Comparison of ENCODE assay signal across 12 cellular contexts in the genomic region with DNA sequence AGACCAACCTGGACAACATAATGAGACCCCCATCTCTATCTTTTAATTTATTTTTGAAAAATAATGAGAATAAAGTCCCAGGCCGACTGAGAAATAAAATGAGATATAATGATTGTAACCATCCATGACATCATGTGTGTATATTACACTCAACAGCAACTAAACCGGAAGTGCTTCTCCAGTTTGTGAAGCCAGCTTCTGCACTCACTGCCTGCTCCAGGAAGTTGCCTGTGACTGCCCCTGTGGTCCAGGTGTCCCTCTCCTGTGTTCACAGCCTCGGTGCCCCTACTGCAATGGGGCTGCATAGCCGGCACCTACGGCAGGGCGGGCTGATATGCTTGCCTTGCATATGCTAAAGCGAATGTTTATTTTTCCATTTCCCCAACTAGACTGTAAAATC.
A peak's percentile ranks its signal among the peaks of the same experiment; 100 is the strongest.
DNase-seq lines count a peak whose midpoint lies in the region; ATAC-seq and TF ChIP-seq lines count a peak whose summit lies in the region.
"Had no signal": no experiment of that assay in that cellular context is flagged by ENCODE, and none has a peak within 500 bp of the region (broad histone marks: within the 10 kb centered on the region; RNA-seq: fewer than 3 reads in every experiment).

No MANE protein-coding gene starts in this region.

- H3K27ac ChIP-seq in HEK293 (ENCODE audit: extremely low read depth, low read depth, low read length) = no peak overlapping the region
- no peak overlapping the region for H3K27ac ChIP-seq in colonic mucosa
- H3K27ac ChIP-seq: esophagus squamous epithelium had no signal

- intact Hi-C loops in activated T-helper 1 cell treated with anti-CD3 and anti-CD28 coated beads, Interleukin-12 subunit alpha, Interleukin-12 subunit beta, Interleukin-2, Interleukin-4 antibody, amounts not matched to agents 30 ng/mL and 10 ng/mL and 1 ng/mL, durations not matched to agents 14 hours and 24 hours and 36 hours (cut with micrococcal nuclease) = no loop called here
- intact Hi-C loops in mucosa of descending colon (cut with DNase I, micrococcal nuclease) (no loop called here), colonic mucosa (cut with DNase I) (no loop called here)

- H3K36me3 ChIP-seq in HEK293 (ENCODE audit: control insufficient read depth in 2 of 2, insufficient read depth in 1 of 2, low read length in 2 of 2) (no peaks in the 10 kb centered on the region), mucosa of descending colon (ENCODE audit: low read depth) (no peaks in the 10 kb centered on the region), colonic mucosa (no peaks in the 10 kb centered on the region)
- H3K36me3 ChIP-seq: esophagus squamous epithelium, MG63 had no signal

- peak; percentile 25 for DNase-seq in DMS153 treated with DMSO at 0.1 percent for 48 hours (lab: John Stamatoyannopoulos, UW; ENCODE audit: unreplicated experiment)
- no peak for DNase-seq in activated T-helper 1 cell treated with anti-CD3 and anti-CD28 coated beads, Interleukin-12 subunit alpha, Interleukin-12 subunit beta, Interleukin-2, Interleukin-4 antibody, amounts not matched to agents 30 ng/mL and 10 ng/mL and 1 ng/mL, durations not matched to agents 14 hours and 24 hours and 36 hours (ENCODE audit: low spot score)
- no peak for DNase-seq in mucosa of descending colon
- DNase-seq in kidney tubule cell (ENCODE audit: low spot score) = no peak
- no peak for DNase-seq in colonic mucosa
- DNase-seq in mucosa of gallbladder (ENCODE audit: low spot score) = no peak
- DNase-seq: esophagus squamous epithelium, MG63, right cardiac atrium, SHP77 had no signal

- H3K4me3 Mint-ChIP-seq in activated T-helper 1 cell treated with anti-CD3 and anti-CD28 coated beads, Interleukin-12 subunit alpha, Interleukin-12 subunit beta, Interleukin-2, Interleukin-4 antibody, amounts not matched to agents 30 ng/mL and 10 ng/mL and 1 ng/mL, durations not matched to agents 14 hours and 24 hours and 36 hours = no peak overlapping the region

- H3K9ac ChIP-seq in colonic mucosa (ENCODE audit: low read depth in 2 of 2, low read length in 2 of 2) = no peak overlapping the region

- H3K4me1 Mint-ChIP-seq in activated T-helper 1 cell treated with anti-CD3 and anti-CD28 coated beads, Interleukin-12 subunit alpha, Interleukin-12 subunit beta, Interleukin-2, Interleukin-4 antibody, amounts not matched to agents 30 ng/mL and 10 ng/mL and 1 ng/mL, durations not matched to agents 14 hours and 24 hours and 36 hours (ENCODE audit: low read depth) = peaks cover 8% of the 10 kb centered on the region

- H3K9me3 ChIP-seq in HEK293 (ENCODE audit: control insufficient read depth, insufficient read depth, low read depth, low read length) (no peaks in the 10 kb centered on the region), mucosa of descending colon (no peaks in the 10 kb centered on the region), colonic mucosa (no peaks in the 10 kb centered on the region)
- H3K9me3 ChIP-seq: esophagus squamous epithelium, MG63 had no signal

- H3K4me3 ChIP-seq in HEK293 (ENCODE audit: low read depth, low read length) (no peak overlapping the region), mucosa of descending colon (no peak overlapping the region), colonic mucosa (no peak overlapping the region)
- H3K4me3 ChIP-seq: esophagus squamous epithelium, MG63 had no signal

- H3K4me1 ChIP-seq in HEK293 (ENCODE audit: control insufficient read depth, insufficient read depth, low read length) = no peaks in the 10 kb centered on the region
- H3K4me1 ChIP-seq in mucosa of descending colon (ENCODE audit: low read depth) = peaks cover 34% of the 10 kb centered on the region
- H3K4me1 ChIP-seq in colonic mucosa = peaks cover 8% of the 10 kb centered on the region

- peaks cover 4% of the 10 kb centered on the region for H3K36me3 Mint-ChIP-seq in activated T-helper 1 cell treated with anti-CD3 and anti-CD28 coated beads, Interleukin-12 subunit alpha, Interleukin-12 subunit beta, Interleukin-2, Interleukin-4 antibody, amounts not matched to agents 30 ng/mL and 10 ng/mL and 1 ng/mL, durations not matched to agents 14 hours and 24 hours and 36 hours (ENCODE audit: low read depth)

- no peak for TF ChIP-seq CTCF in HEK293 (tag by site-specific recombination; IDR thresholded peaks at IDR 0.05)
- no peak for TF ChIP-seq CTCF in mucosa of descending colon (IDR thresholded peaks at IDR 0.05)
- TF ChIP-seq CTCF in colonic mucosa (IDR thresholded peaks at IDR 0.05) = no peak

- POLR2A ChIA-PET in HEK293 (lab: Yijun Ruan, JAX) = no interaction called here

- peak overlapping the region; percentile 52 for H3K27ac Mint-ChIP-seq in activated T-helper 1 cell treated with anti-CD3 and anti-CD28 coated beads, Interleukin-12 subunit alpha, Interleukin-12 subunit beta, Interleukin-2, Interleukin-4 antibody, amounts not matched to agents 30 ng/mL and 10 ng/mL and 1 ng/mL, durations not matched to agents 14 hours and 24 hours and 36 hours
- H3K27ac Mint-ChIP-seq: activated T-helper 2 cell treated with anti-CD3 and anti-CD28 coated beads, Interferon-gamma antibody, Interleukin-2, Interleukin-4, amounts not matched to agents 10 μg/mL and 5 μg/mL and 100 μg/mL, durations not matched to agents 14 hours and 24 hours and 36 hours had no signal

- no peaks in the 10 kb centered on the region for H3K27me3 ChIP-seq in colonic mucosa
- H3K27me3 ChIP-seq: esophagus squamous epithelium, MG63 had no signal

- CTCF ChIA-PET in HEK293 (lab: Yijun Ruan, JAX) = no interaction called here

- ATAC-seq in mucosa of descending colon = peak; percentile 58
- ATAC-seq: right cardiac atrium had no signal

- no peaks in the 10 kb centered on the region for H3K27me3 Mint-ChIP-seq in activated T-helper 1 cell treated with anti-CD3 and anti-CD28 coated beads, Interleukin-12 subunit alpha, Interleukin-12 subunit beta, Interleukin-2, Interleukin-4 antibody, amounts not matched to agents 30 ng/mL and 10 ng/mL and 1 ng/mL, durations not matched to agents 14 hours and 24 hours and 36 hours (ENCODE audit: insufficient read depth)

- no peaks in the 10 kb centered on the region for H3K9me3 Mint-ChIP-seq in activated T-helper 1 cell treated with anti-CD3 and anti-CD28 coated beads, Interleukin-12 subunit alpha, Interleukin-12 subunit beta, Interleukin-2, Interleukin-4 antibody, amounts not matched to agents 30 ng/mL and 10 ng/mL and 1 ng/mL, durations not matched to agents 14 hours and 24 hours and 36 hours
- H3K9me3 Mint-ChIP-seq: activated T-helper 2 cell treated with anti-CD3 and anti-CD28 coated beads, Interferon-gamma antibody, Interleukin-2, Interleukin-4, amounts not matched to agents 10 μg/mL and 5 μg/mL and 100 μg/mL, durations not matched to agents 14 hours and 24 hours and 36 hours had no signal

TF ChIP-seq in HEK293, 187 proteins besides CTCF, POLR2A, EP300 and RAD21 (continues in another document):
- TF ChIP-seq ZBTB21 (tag by site-specific recombination; IDR thresholded peaks at IDR 0.05) (0 out of 2 replicates have a peak, but pooled peaks have one; percentile 51), ZNF629 (tag by site-specific recombination; IDR thresholded peaks at IDR 0.05) (peak; percentile 71), ZNF843 (tag by site-specific recombination; IDR thresholded peaks at IDR 0.05) (no peak), REPIN1 (tag by site-specific recombination; IDR thresholded peaks at IDR 0.05; ENCODE audit: low read depth) (no peak), ZNF792 (tag by site-specific recombination; IDR thresholded peaks at IDR 0.05) (no peak), ZNF513 (tag by site-specific recombination; IDR thresholded peaks at IDR 0.05) (no peak), ZBTB26 (tag by site-specific recombination; optimal IDR thresholded peaks at IDR 0.05) (no peak), ZNF114 (tag by site-specific recombination; IDR thresholded peaks at IDR 0.05) (no peak), ZFP41 (tag by site-specific recombination; IDR thresholded peaks at IDR 0.05; ENCODE audit: borderline replicate concordance) (no peak), ZFP69B (tag by site-specific recombination; IDR thresholded peaks at IDR 0.05) (no peak), KLF1 (tag by site-specific recombination; IDR thresholded peaks at IDR 0.05) (no peak), ZFHX2 (tag by site-specific recombination; conservative IDR thresholded peaks at IDR 0.05) (no peak), OSR2 (tag by site-specific recombination; IDR thresholded peaks at IDR 0.05) (peak; percentile 43; the same call in 1 of the 2 replicates), ZNF664 (tag by site-specific recombination; IDR thresholded peaks at IDR 0.05) (0 out of 2 replicates have a peak, but pooled peaks have one; percentile 27), ZNF416 (tag by site-specific recombination; IDR thresholded peaks at IDR 0.05) (no peak), GFI1B (tag by site-specific recombination; IDR thresholded peaks at IDR 0.05) (no peak), IKZF3 (tag by site-specific recombination; IDR thresholded peaks at IDR 0.05) (no peak), ZNF473 (tag by site-specific recombination; IDR thresholded peaks at IDR 0.05) (no peak), ZNF10 (tag by site-specific recombination; IDR thresholded peaks at IDR 0.05) (no peak), ZSCAN16 (tag by site-specific recombination; IDR thresholded peaks at IDR 0.05) (no peak), KLF9 (tag by site-specific recombination; IDR thresholded peaks at IDR 0.05; ENCODE audit: low read depth) (no peak)
